ENCODE assay signal across 14 cellular contexts in the genomic region with DNA sequence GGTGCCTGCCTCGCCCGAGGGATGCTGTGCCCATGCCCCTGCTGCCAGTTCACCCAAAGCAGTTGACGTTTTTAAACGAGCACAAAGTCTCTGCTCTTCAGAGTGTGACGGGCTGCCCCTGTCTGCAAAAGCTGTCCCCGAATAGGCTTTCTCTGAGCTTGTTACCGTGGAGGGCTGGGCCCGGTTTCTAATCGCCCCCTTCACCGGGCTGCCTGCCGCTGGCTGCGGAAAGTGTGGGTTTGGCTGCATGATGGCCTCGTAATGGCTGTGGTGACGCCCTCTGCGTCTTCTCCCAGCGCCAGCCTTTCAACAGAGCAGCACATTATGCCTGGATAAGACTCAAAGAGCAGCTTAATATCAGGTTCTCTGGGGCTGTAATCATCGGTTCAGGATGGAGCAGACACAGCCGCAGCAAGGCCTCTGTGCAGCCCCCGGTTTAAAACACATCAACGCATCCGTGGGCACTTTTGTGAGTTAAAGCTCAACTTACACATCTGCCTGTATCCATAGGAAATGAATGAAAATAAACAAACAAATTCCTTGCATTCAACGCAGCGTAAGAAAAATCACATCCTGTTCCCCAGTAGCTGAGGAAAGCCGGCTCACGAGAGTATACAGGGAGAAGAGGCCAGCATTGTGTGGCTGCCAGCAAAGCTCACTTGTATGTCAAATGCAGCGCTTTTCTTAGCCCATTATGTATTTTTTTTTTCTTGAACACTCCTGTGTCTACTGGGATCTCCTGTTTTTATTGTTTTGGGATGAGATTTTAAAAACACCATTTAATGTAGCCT.
DNase-seq lines count a peak whose midpoint lies in the region; ATAC-seq and TF ChIP-seq lines count a peak whose summit lies in the region.
"Had no signal": no experiment of that assay in that cellular context is flagged by ENCODE, and none has a peak within 500 bp of the region (broad histone marks: within the 10 kb centered on the region; RNA-seq: fewer than 3 reads in every experiment).

No MANE protein-coding gene starts in this region.

- H3K27ac Mint-ChIP-seq in chondrocyte (ENCODE audit: unreplicated experiment) (peak overlapping the region; percentile 65), nephron (peak overlapping the region in 2 of 3 experiments; percentile 19 to 71)
- H3K27ac Mint-ChIP-seq: activated CD8-positive, alpha-beta T cell treated with anti-CD3 and anti-CD28 coated beads, Interleukin-2, amount 10 ng/mL, durations not matched to agents 7 days and 5 days; activated T-helper 2 cell treated with anti-CD3 and anti-CD28 coated beads, Interferon-gamma antibody, Interleukin-2, Interleukin-4, amounts not matched to agents 10 μg/mL and 5 μg/mL and 100 μg/mL, durations not matched to agents 14 hours and 24 hours and 36 hours had no signal

- ATAC-seq in GM19467 (IDR thresholded peaks at IDR 0.05; ENCODE audit: unreplicated experiment) (no peak), GM18520 (IDR thresholded peaks at IDR 0.05; ENCODE audit: unreplicated experiment) (no peak)
- ATAC-seq: activated CD8-positive, alpha-beta T cell treated with anti-CD3 and anti-CD28 coated beads, Interleukin-2, amount 10 ng/mL, durations not matched to agents 7 days and 5 days had no signal

- DNase-seq in DMS153 (lab: John Stamatoyannopoulos, UW) (peak; percentile 55), NCI-H1092 treated with DMSO at 0.1 percent for 48 hours (lab: John Stamatoyannopoulos, UW) (peak; percentile 93), chondrocyte (ENCODE audit: low spot score) (no peak), glomerular visceral epithelial cell (ENCODE audit: extremely low spot score) (no peak), DMS 273 (lab: John Stamatoyannopoulos, UW; ENCODE audit: unreplicated experiment) (no peak)
- DNase-seq: activated CD8-positive, alpha-beta T cell treated with anti-CD3 and anti-CD28 coated beads, Interleukin-2, amount 10 ng/mL, durations not matched to agents 7 days and 5 days; colonic mucosa; NCI-H1930; NK-92 treated with Interleukin-12 subunit alpha and Interleukin-12 subunit beta, amount 100 ng/mL, for 24 hours; T-helper 1 cell had no signal

- TF ChIP-seq CTCF in chondrocyte (IDR thresholded peaks at IDR 0.05) (no peak), nephron (IDR thresholded peaks at IDR 0.05; ENCODE audit: unreplicated experiment in 3 of 3) (no peak)

- H3K9me3 Mint-ChIP-seq in chondrocyte (ENCODE audit: low read depth) (peaks cover 6% of the 10 kb centered on the region), nephron (no peaks in the 10 kb centered on the region)
- H3K9me3 Mint-ChIP-seq: activated T-helper 2 cell treated with anti-CD3 and anti-CD28 coated beads, Interferon-gamma antibody, Interleukin-2, Interleukin-4, amounts not matched to agents 10 μg/mL and 5 μg/mL and 100 μg/mL, durations not matched to agents 14 hours and 24 hours and 36 hours had no signal

- no peaks in the 10 kb centered on the region for H3K36me3 Mint-ChIP-seq in chondrocyte (ENCODE audit: low read depth)
- no peaks in the 10 kb centered on the region for H3K36me3 Mint-ChIP-seq in nephron (ENCODE audit: low read depth)

- H3K4me3 Mint-ChIP-seq in chondrocyte (ENCODE audit: unreplicated experiment) (no peak overlapping the region), nephron (no peak overlapping the region)
- H3K4me3 Mint-ChIP-seq: activated CD8-positive, alpha-beta T cell treated with anti-CD3 and anti-CD28 coated beads, Interleukin-2, amount 10 ng/mL, durations not matched to agents 7 days and 5 days had no signal

- H3K27me3 Mint-ChIP-seq in chondrocyte (ENCODE audit: low read depth) (peaks cover 4% of the 10 kb centered on the region), nephron (ENCODE audit: low read depth) (peaks cover 47% of the 10 kb centered on the region)

- H3K4me1 Mint-ChIP-seq in chondrocyte (ENCODE audit: low read depth) (peaks cover 5% of the 10 kb centered on the region), nephron (peaks cover 9% of the 10 kb centered on the region)

Comparison
In these comparisons a context has a peak if more than half of its experiments do, and no peak if none do; other contexts are left out.
1. DNase-seq: peak in DMS153 (single experiment) and NCI-H1092 treated with DMSO at 0.1 percent for 48 hours (single experiment); none in chondrocyte (single experiment), glomerular visceral epithelial cell (single experiment) and DMS 273 (single experiment).